ENCODE assay signal across 14 cellular contexts in the genomic region with DNA sequence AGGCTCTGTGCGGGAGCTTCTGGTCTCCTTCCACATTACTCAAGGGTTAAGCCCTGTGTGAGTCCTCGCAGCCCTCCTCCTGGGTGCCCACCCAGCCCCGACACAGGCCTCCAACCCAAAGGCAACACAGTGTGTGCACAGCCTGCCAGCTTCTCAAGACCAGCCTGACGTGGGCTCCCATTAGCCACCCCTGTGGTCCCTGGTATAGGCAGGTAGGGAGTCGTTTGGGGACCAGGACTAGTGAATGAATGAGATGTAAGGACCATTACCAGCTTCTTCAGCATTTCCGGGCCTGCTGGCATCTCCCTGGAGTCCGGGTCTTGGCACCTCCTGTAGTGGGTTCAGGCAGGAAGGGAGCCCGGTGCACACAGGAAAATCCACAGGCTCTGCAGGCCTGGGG.
"Had no signal": no experiment of that assay in that cellular context is flagged by ENCODE, and none has a peak within 500 bp of the region (broad histone marks: within the 10 kb centered on the region; RNA-seq: fewer than 3 reads in every experiment).

No MANE protein-coding gene starts in this region.

- H3K9me3 Mint-ChIP-seq: activated CD4-positive, alpha-beta memory T cell treated with anti-CD3 and anti-CD28 coated beads for 36 hours; activated naive CD8-positive, alpha-beta T cell treated with anti-CD3 and anti-CD28 coated beads, Interleukin-2, amount 50 U/mL, for 24 hours; activated T-helper 1 cell treated with anti-CD3 and anti-CD28 coated beads, Interleukin-12 subunit alpha, Interleukin-12 subunit beta, Interleukin-2, Interleukin-4 antibody, amounts not matched to agents 30 ng/mL and 10 ng/mL and 1 ng/mL, durations not matched to agents 14 hours and 24 hours and 36 hours; endodermal cell; natural killer cell; stimulated activated effector memory CD8-positive, alpha-beta T cell treated with anti-CD3 and anti-CD28 coated beads, Interleukin-12 subunit alpha, Interleukin-12 subunit beta, amount 100 ng/mL, for 72 hours had no signal

- H3K27me3 Mint-ChIP-seq: activated CD4-positive, alpha-beta memory T cell treated with anti-CD3 and anti-CD28 coated beads for 36 hours; activated naive CD8-positive, alpha-beta T cell treated with anti-CD3 and anti-CD28 coated beads, Interleukin-2, amount 50 U/mL, for 24 hours had no signal

- H3K27ac Mint-ChIP-seq: activated CD4-positive, alpha-beta memory T cell treated with anti-CD3 and anti-CD28 coated beads for 36 hours; activated naive CD8-positive, alpha-beta T cell treated with anti-CD3 and anti-CD28 coated beads, Interleukin-2, amount 50 U/mL, for 24 hours; activated T-helper 1 cell treated with anti-CD3 and anti-CD28 coated beads, Interleukin-12 subunit alpha, Interleukin-12 subunit beta, Interleukin-2, Interleukin-4 antibody, amounts not matched to agents 30 ng/mL and 10 ng/mL and 1 ng/mL, durations not matched to agents 14 hours and 24 hours and 36 hours; endodermal cell; stimulated activated effector memory CD8-positive, alpha-beta T cell treated with anti-CD3 and anti-CD28 coated beads, Interleukin-12 subunit alpha, Interleukin-12 subunit beta, amount 100 ng/mL, for 72 hours had no signal

- H3K27me3 ChIP-seq: transverse colon had no signal

- DNase-seq: activated CD4-positive, alpha-beta memory T cell treated with anti-CD3 and anti-CD28 coated beads for 36 hours; activated CD4-positive, alpha-beta T cell treated with anti-CD3 and anti-CD28 coated beads for 1 hour; activated naive CD4-positive, alpha-beta T cell treated with Interleukin-2 at 50 U/mL for 16 hours; activated naive CD8-positive, alpha-beta T cell treated with anti-CD3 and anti-CD28 coated beads, Interleukin-2, amount 50 U/mL, for 24 hours; central memory CD4-positive, alpha-beta T cell; endodermal cell; erythroblast; mammary epithelial cell; natural killer cell; transverse colon had no signal

- H3K27ac ChIP-seq: transverse colon had no signal

- H3K4me3 ChIP-seq: mucosa of descending colon, smooth muscle cell, transverse colon had no signal

- H3K4me1 Mint-ChIP-seq: activated naive CD8-positive, alpha-beta T cell treated with anti-CD3 and anti-CD28 coated beads, Interleukin-2, amount 50 U/mL, for 24 hours; natural killer cell had no signal

- H3K36me3 Mint-ChIP-seq: natural killer cell; stimulated activated effector memory CD8-positive, alpha-beta T cell treated with anti-CD3 and anti-CD28 coated beads, Interleukin-12 subunit alpha, Interleukin-12 subunit beta, amount 100 ng/mL, for 72 hours had no signal

- ATAC-seq: activated naive CD8-positive, alpha-beta T cell treated with anti-CD3 and anti-CD28 coated beads, Interleukin-2, amount 50 U/mL, for 24 hours; mucosa of descending colon; natural killer cell; stimulated activated effector memory CD8-positive, alpha-beta T cell treated with anti-CD3 and anti-CD28 coated beads, Interleukin-12 subunit alpha, Interleukin-12 subunit beta, amount 100 ng/mL, for 72 hours had no signal

- H3K4me3 Mint-ChIP-seq: activated CD4-positive, alpha-beta memory T cell treated with anti-CD3 and anti-CD28 coated beads for 36 hours; activated naive CD8-positive, alpha-beta T cell treated with anti-CD3 and anti-CD28 coated beads, Interleukin-2, amount 50 U/mL, for 24 hours; activated T-helper 1 cell treated with anti-CD3 and anti-CD28 coated beads, Interleukin-12 subunit alpha, Interleukin-12 subunit beta, Interleukin-2, Interleukin-4 antibody, amounts not matched to agents 30 ng/mL and 10 ng/mL and 1 ng/mL, durations not matched to agents 14 hours and 24 hours and 36 hours; endodermal cell; natural killer cell; stimulated activated effector memory CD8-positive, alpha-beta T cell treated with anti-CD3 and anti-CD28 coated beads, Interleukin-12 subunit alpha, Interleukin-12 subunit beta, amount 100 ng/mL, for 72 hours had no signal

- H3K9me3 ChIP-seq: mucosa of descending colon, transverse colon had no signal

- H3K36me3 ChIP-seq: transverse colon had no signal
